In genomic region chr4:94306713-94307112, GRCh38 we compare ENCODE assay signal across 24 cellular contexts. TPM values are rescaled to one million over a fixed set of nuclear protein-coding genes. Genes with fewer than 3 reads are reported as not detected.
"Had no signal": no experiment of that assay in that cellular context is flagged by ENCODE, and none has a peak within 500 bp of the region (broad histone marks: within the 10 kb centered on the region; RNA-seq: fewer than 3 reads in every experiment).

No MANE protein-coding gene starts in this region.

- H3K4me1 ChIP-seq: colonic mucosa, lower lobe of right lung, neural progenitor cell, vagina had no signal

- H3K9ac ChIP-seq: neural progenitor cell had no signal

- H3K27ac ChIP-seq: colonic mucosa, lower lobe of right lung, neural progenitor cell, pancreas, vagina had no signal

- FAIRE-seq: astrocyte, frontal cortex, pancreas had no signal

- H3K27me3 ChIP-seq: cardiac muscle cell, colonic mucosa, heart left ventricle, neural progenitor cell, pancreas, tibial nerve, vagina had no signal

- H3K4me2 ChIP-seq: neural progenitor cell had no signal

- H3K9me3 ChIP-seq: colonic mucosa, lower lobe of right lung, pancreas, tibial nerve, vagina had no signal

- H3K36me3 ChIP-seq: cardiac muscle cell, colonic mucosa, heart left ventricle, lower lobe of right lung, neural progenitor cell, pancreas, tibial nerve, vagina had no signal

- H3K4me3 ChIP-seq: cardiac muscle cell, colonic mucosa, heart left ventricle, lower lobe of right lung, neural progenitor cell, pancreas, skin epidermis, tibial nerve, vagina had no signal

- DNase-seq: activated CD4-positive, alpha-beta T cell treated with anti-CD3 and anti-CD28 coated beads for 1 hour; activated CD4-positive, alpha-beta T cell treated with anti-CD3 and anti-CD28 coated beads, Interleukin-2, amount 50 U/mL, for 48 hours; activated CD8-positive, alpha-beta memory T cell treated with anti-CD3 and anti-CD28 coated beads, Interleukin-2, amount 10 ng/mL, durations not matched to agents 7 days and 5 days; activated naive CD4-positive, alpha-beta T cell treated with anti-CD3 and anti-CD28 coated beads for 36 hours; activated naive CD8-positive, alpha-beta T cell treated with anti-CD3 and anti-CD28 coated beads, Interleukin-2, amount 50 U/mL, for 24 hours; activated T-cell treated with anti-CD3 and anti-CD28 coated beads, Interleukin-2, amount 50 U/mL, for 1 hour; colonic mucosa; effector CD4-positive, alpha-beta T cell; heart left ventricle; immature natural killer cell; lower lobe of right lung; midbrain; naive B cell; pancreas; stimulated activated CD4-positive, alpha-beta T cell treated with anti-CD3 and anti-CD28 coated beads, Interleukin-4, amount 100 ng/mL, for 24 hours; stimulated activated naive CD4-positive, alpha-beta T cell; substantia nigra had no signal

- H2AFZ ChIP-seq: neural progenitor cell had no signal

RNA-seq across cellular contexts. Expression of gene HPGDS, which starts 35.9 kb away (rescaled TPM):
- polyA plus RNA-seq: cardiac muscle cell had no signal
